In the genomic region with DNA sequence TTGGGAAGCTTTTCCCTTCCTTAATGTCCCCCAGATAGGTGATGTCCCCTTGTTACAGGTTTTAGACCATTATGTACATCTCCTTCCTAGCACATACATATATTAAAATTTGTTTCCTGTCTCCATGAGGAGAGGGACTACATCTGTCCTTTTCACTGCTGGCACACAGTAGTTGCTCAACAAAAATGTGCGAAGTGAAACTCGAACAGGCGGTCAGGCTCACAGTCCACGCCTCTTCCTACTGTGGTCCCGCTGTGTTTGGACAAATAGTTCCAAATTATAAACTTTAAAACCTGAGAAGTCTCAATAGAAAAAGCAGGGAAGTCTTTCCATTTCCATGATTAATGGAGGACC, we compare ENCODE assay signal across 11 cellular contexts. TPM values are rescaled to one million over a fixed set of nuclear protein-coding genes. Genes with fewer than 3 reads are reported as not detected.
DNase-seq lines count a peak whose midpoint lies in the region; ATAC-seq and TF ChIP-seq lines count a peak whose summit lies in the region.
"Had no signal": no experiment of that assay in that cellular context is flagged by ENCODE, and none has a peak within 500 bp of the region (broad histone marks: within the 10 kb centered on the region; RNA-seq: fewer than 3 reads in every experiment).

No MANE protein-coding gene starts in this region.

- H3K9ac ChIP-seq in liver (ENCODE audit: low read depth in 1 of 2, low read length in 2 of 2) = peak overlapping the region; percentile 0 to 96

- H3K4me1 Mint-ChIP-seq in activated T-cell treated with anti-CD3 and anti-CD28 coated beads, Interleukin-2, amount 50 U/mL, for 4 hours (ENCODE audit: low read depth) = peaks cover 24% of the 10 kb centered on the region
- peaks cover 21% of the 10 kb centered on the region for H3K4me1 Mint-ChIP-seq in activated T-helper 2 cell treated with anti-CD3 and anti-CD28 coated beads, Interferon-gamma antibody, Interleukin-2, Interleukin-4, amounts not matched to agents 10 μg/mL and 5 μg/mL and 100 μg/mL, durations not matched to agents 14 hours and 24 hours and 36 hours (ENCODE audit: low read depth)

- no peak overlapping the region for H3K27ac Mint-ChIP-seq in activated T-helper 2 cell treated with anti-CD3 and anti-CD28 coated beads, Interferon-gamma antibody, Interleukin-2, Interleukin-4, amounts not matched to agents 10 μg/mL and 5 μg/mL and 100 μg/mL, durations not matched to agents 14 hours and 24 hours and 36 hours

- H3K27ac ChIP-seq in liver (ENCODE audit: low read depth in 1 of 2, low read length in 2 of 2) (peak overlapping the region; percentile 83 to 88), thyroid gland (peak overlapping the region; percentile 95 to 99 (median 96))

- ATAC-seq in activated T-cell treated with anti-CD3 and anti-CD28 coated beads, Interleukin-2, amount 50 U/mL, for 4 hours = no peak
- ATAC-seq in GM21360 (IDR thresholded peaks at IDR 0.05; ENCODE audit: unreplicated experiment) (no peak), HG03175 (IDR thresholded peaks at IDR 0.05; ENCODE audit: unreplicated experiment) (no peak)

- no peaks in the 10 kb centered on the region for H3K36me3 Mint-ChIP-seq in activated T-cell treated with anti-CD3 and anti-CD28 coated beads, Interleukin-2, amount 50 U/mL, for 4 hours (ENCODE audit: insufficient read depth)
- no peaks in the 10 kb centered on the region for H3K36me3 Mint-ChIP-seq in activated T-helper 2 cell treated with anti-CD3 and anti-CD28 coated beads, Interferon-gamma antibody, Interleukin-2, Interleukin-4, amounts not matched to agents 10 μg/mL and 5 μg/mL and 100 μg/mL, durations not matched to agents 14 hours and 24 hours and 36 hours (ENCODE audit: low read depth)

- DNase-seq in activated T-cell treated with anti-CD3 and anti-CD28 coated beads, Interleukin-2, amount 50 U/mL, for 4 hours = no peak
- no peak for DNase-seq in activated T-cell treated with anti-CD3 and anti-CD28 coated beads, Interleukin-2, amount 50 U/mL, for 48 hours
- no peak for DNase-seq in activated T-helper 2 cell treated with anti-CD3 and anti-CD28 coated beads, Interferon-gamma antibody, Interleukin-2, Interleukin-4, amounts not matched to agents 10 μg/mL and 5 μg/mL and 100 μg/mL, durations not matched to agents 14 hours and 24 hours and 36 hours (ENCODE audit: low spot score)
- no peak for DNase-seq in thyroid gland
- no peak for DNase-seq in effector CD8-positive, alpha-beta T cell (lab: John Stamatoyannopoulos, UW)
- DNase-seq: activated CD8-positive, alpha-beta memory T cell treated with anti-CD3 and anti-CD28 coated beads, Interleukin-2, amount 50 U/mL, for 48 hours; C1 segment of cervical spinal cord; NCI-H1105 treated with DMSO at 0.1 percent for 48 hours had no signal

- H3K4me1 ChIP-seq in liver (ENCODE audit: control insufficient read depth in 4 of 4, insufficient read depth in 4 of 4, low read length in 3 of 4) = peaks cover 1 to 23% (median 11%) of the 10 kb centered on the region in 4 donors
- peaks cover 0 to 6% of the 10 kb centered on the region in 2 donors for H3K4me1 ChIP-seq in thyroid gland

- H3K9me3 Mint-ChIP-seq in activated T-cell treated with anti-CD3 and anti-CD28 coated beads, Interleukin-2, amount 50 U/mL, for 4 hours = peaks cover 5% of the 10 kb centered on the region
- no peaks in the 10 kb centered on the region for H3K9me3 Mint-ChIP-seq in activated T-helper 2 cell treated with anti-CD3 and anti-CD28 coated beads, Interferon-gamma antibody, Interleukin-2, Interleukin-4, amounts not matched to agents 10 μg/mL and 5 μg/mL and 100 μg/mL, durations not matched to agents 14 hours and 24 hours and 36 hours

- no peak for TF ChIP-seq POLR2A in thyroid gland (IDR thresholded peaks at IDR 0.05)

- H3K4me3 Mint-ChIP-seq in activated T-cell treated with anti-CD3 and anti-CD28 coated beads, Interleukin-2, amount 50 U/mL, for 4 hours = peak overlapping the region; percentile 74
- peak overlapping the region; percentile 62 for H3K4me3 Mint-ChIP-seq in activated T-helper 2 cell treated with anti-CD3 and anti-CD28 coated beads, Interferon-gamma antibody, Interleukin-2, Interleukin-4, amounts not matched to agents 10 μg/mL and 5 μg/mL and 100 μg/mL, durations not matched to agents 14 hours and 24 hours and 36 hours (ENCODE audit: low read depth)

- peak overlapping the region; percentile 72 to 100 (median 78) for H3K4me3 ChIP-seq in liver (ENCODE audit: low read depth in 1 of 3, low read length in 3 of 3)
- peak overlapping the region in 2 of 3 donors; percentile 57 to 65 for H3K4me3 ChIP-seq in thyroid gland (replicated peaks in 1 of 3)

- H3K27me3 Mint-ChIP-seq in activated T-cell treated with anti-CD3 and anti-CD28 coated beads, Interleukin-2, amount 50 U/mL, for 4 hours (ENCODE audit: low read depth) = peaks cover 41% of the 10 kb centered on the region
- peaks cover 69% of the 10 kb centered on the region for H3K27me3 Mint-ChIP-seq in activated T-helper 2 cell treated with anti-CD3 and anti-CD28 coated beads, Interferon-gamma antibody, Interleukin-2, Interleukin-4, amounts not matched to agents 10 μg/mL and 5 μg/mL and 100 μg/mL, durations not matched to agents 14 hours and 24 hours and 36 hours (ENCODE audit: low read depth)

- 26% methylated on average over 5 of the region's 5 CpGs for WGBS in liver
- WGBS in thyroid gland, 2 donors = 38 to 60% methylated on average over 5 of the region's 5 CpGs

- TF ChIP-seq RAD21 in liver (IDR thresholded peaks at IDR 0.05) = no peak

- H3K27me3 ChIP-seq in liver (ENCODE audit: control insufficient read depth in 4 of 4, insufficient read depth in 4 of 4, low read length in 3 of 4) = no peaks in the 10 kb centered on the region
- no peaks in the 10 kb centered on the region for H3K27me3 ChIP-seq in thyroid gland

- H3K9me3 ChIP-seq in liver (ENCODE audit: control insufficient read depth in 4 of 4, low read length in 3 of 4) (no peaks in the 10 kb centered on the region), thyroid gland (no peaks in the 10 kb centered on the region)

- H3K36me3 ChIP-seq in liver (ENCODE audit: control insufficient read depth in 4 of 4, insufficient read depth in 3 of 4, low read depth in 1 of 4, low read length in 3 of 4) = peaks cover 0 to 4% (median 1%) of the 10 kb centered on the region in 4 donors
- peaks cover 8 to 22% of the 10 kb centered on the region in 2 donors for H3K36me3 ChIP-seq in thyroid gland

- intact Hi-C loops in activated T-helper 2 cell treated with anti-CD3 and anti-CD28 coated beads, Interferon-gamma antibody, Interleukin-2, Interleukin-4, amounts not matched to agents 10 μg/mL and 5 μg/mL and 100 μg/mL, durations not matched to agents 14 hours and 24 hours and 36 hours (cut with micrococcal nuclease) = no loop called here
- intact Hi-C loops in thyroid gland (cut with DNase I) = loop anchor here (10.0 kb wide), 2 partner anchors 94 to 196 kb away; a partner anchor contains a TSS

- no peak for TF ChIP-seq CTCF in liver (IDR thresholded peaks at IDR 0.05; ENCODE audit: low read depth, low read length, missing input control)
- TF ChIP-seq CTCF in thyroid gland (IDR thresholded peaks at IDR 0.05) = no peak

TF ChIP-seq in liver, 16 proteins besides CTCF, POLR2A, EP300 and RAD21 (continues in another document):
- TF ChIP-seq RXRA (IDR thresholded peaks at IDR 0.05) (no peak), HNF4A (conservative IDR thresholded peaks at IDR 0.05) (no peak), EGR1 (IDR thresholded peaks at IDR 0.05; ENCODE audit: low read depth in 2 of 2) (no peak), NR2F2 (IDR thresholded peaks at IDR 0.05) (no peak), YY1 (IDR thresholded peaks at IDR 0.05) (no peak), GABPA (IDR thresholded peaks at IDR 0.05 in 1 of 2, conservative IDR thresholded peaks at IDR 0.05 in 1 of 2) (no peak), JUND (IDR thresholded peaks at IDR 0.05) (no peak), SP1 (IDR thresholded peaks at IDR 0.05) (no peak), HNF4G (IDR thresholded peaks at IDR 0.05) (no peak), TAF1 (conservative IDR thresholded peaks at IDR 0.05) (no peak), FOXA2 (IDR thresholded peaks at IDR 0.05) (no peak)
- TF ChIP-seq, protein P1, sequence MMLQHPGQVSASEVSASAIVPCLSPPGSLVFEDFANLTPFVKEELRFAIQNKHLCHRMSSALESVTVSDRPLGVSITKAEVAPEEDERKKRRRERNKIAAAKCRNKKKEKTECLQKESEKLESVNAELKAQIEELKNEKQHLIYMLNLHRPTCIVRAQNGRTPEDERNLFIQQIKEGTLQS (IDR thresholded peaks at IDR 0.05) = no peak
- TF ChIP-seq, protein P2, sequence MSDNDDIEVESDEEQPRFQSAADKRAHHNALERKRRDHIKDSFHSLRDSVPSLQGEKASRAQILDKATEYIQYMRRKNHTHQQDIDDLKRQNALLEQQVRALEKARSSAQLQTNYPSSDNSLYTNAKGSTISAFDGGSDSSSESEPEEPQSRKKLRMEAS (IDR thresholded peaks at IDR 0.05) = no peak
- TF ChIP-seq, protein P3, sequence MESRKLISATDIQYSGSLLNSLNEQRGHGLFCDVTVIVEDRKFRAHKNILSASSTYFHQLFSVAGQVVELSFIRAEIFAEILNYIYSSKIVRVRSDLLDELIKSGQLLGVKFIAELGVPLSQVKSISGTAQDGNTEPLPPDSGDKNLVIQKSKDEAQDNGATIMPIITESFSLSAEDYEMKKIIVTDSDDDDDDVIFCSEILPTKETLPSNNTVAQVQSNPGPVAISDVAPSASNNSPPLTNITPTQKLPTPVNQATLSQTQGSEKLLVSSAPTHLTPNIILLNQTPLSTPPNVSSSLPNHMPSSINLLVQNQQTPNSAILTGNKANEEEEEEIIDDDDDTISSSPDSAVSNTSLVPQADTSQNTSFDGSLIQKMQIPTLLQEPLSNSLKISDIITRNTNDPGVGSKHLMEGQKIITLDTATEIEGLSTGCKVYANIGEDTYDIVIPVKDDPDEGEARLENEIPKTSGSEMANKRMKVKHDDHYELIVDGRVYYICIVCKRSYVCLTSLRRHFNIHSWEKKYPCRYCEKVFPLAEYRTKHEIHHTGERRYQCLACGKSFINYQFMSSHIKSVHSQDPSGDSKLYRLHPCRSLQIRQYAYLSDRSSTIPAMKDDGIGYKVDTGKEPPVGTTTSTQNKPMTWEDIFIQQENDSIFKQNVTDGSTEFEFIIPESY (IDR thresholded peaks at IDR 0.05) = no peak

RNA-seq across cellular contexts. Expression of a gene that starts 1.2 kb away (rescaled TPM):
- 1 to 10 TPM in 1 of 3 donors, under 1 TPM in 2; 0.50 to 1.0 (median 0.53) TPM for total RNA-seq in activated T-cell treated with anti-CD3 and anti-CD28 coated beads, Interleukin-2, amount 50 U/mL, for 4 hours
- total RNA-seq in activated T-helper 2 cell treated with anti-CD3 and anti-CD28 coated beads, Interferon-gamma antibody, Interleukin-2, Interleukin-4, amounts not matched to agents 10 μg/mL and 5 μg/mL and 100 μg/mL, durations not matched to agents 14 hours and 24 hours and 36 hours = 0.32 and 0.46 TPM in 2 replicates
- total RNA-seq in liver (10 to 100 TPM; 16.2 to 34.8 TPM), thyroid gland (100 to 1,000 TPM in 3 of 4 donors, 10 to 100 TPM in 1; 90.9 to 154 (median 122) TPM)
- polyA plus RNA-seq in liver = 10 to 100 TPM; 33.5 to 42.2 TPM

Comparison
In these comparisons a context has a peak if more than half of its experiments do, and no peak if none do; other contexts are left out.
1. RNA of a gene that starts 1.2 kb away (total RNA-seq): 90.9 to 154 TPM in thyroid gland and 16.2 to 34.8 TPM in liver; 0.50 to 1.0 TPM in activated T-cell treated with anti-CD3 and anti-CD28 coated beads, Interleukin-2, amount 50 U/mL, for 4 hours and 0.32 to 0.46 TPM in activated T-helper 2 cell treated with anti-CD3 and anti-CD28 coated beads, Interferon-gamma antibody, Interleukin-2, Interleukin-4, amounts not matched to agents 10 μg/mL and 5 μg/mL and 100 μg/mL, durations not matched to agents 14 hours and 24 hours and 36 hours; every median in the first group is over 4 times any median in the second.